In the genomic region with DNA sequence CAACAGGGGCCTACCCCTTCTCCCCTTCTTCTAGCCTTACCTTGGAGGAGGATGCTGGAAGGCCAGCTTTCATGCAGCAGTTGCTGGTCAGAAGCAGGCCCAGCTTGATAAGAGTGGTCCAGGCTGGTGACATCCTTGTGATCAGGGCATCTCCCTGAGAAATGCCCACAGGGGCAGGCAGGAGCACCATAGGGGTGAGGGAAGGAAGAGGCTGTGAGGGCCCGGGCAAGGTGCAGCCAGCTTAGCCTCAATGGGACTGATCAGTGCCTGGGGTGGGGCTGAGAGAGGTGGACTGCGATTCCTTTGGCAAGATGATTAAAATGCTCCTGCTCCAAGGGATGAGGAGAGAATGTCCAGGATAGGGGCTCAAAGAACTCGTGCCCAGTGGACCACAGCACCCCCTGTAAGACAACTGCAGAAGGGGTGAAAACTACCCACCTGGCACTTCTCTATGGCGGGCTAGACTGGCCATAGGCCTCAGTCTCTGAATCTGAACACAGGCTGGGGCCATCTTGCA, we compare ENCODE assay signal across 13 cellular contexts. TPM values are rescaled to one million over a fixed set of nuclear protein-coding genes. Genes with fewer than 3 reads are reported as not detected.
DNase-seq lines count a peak whose midpoint lies in the region; ATAC-seq, FAIRE-seq and TF ChIP-seq lines count a peak whose summit lies in the region.
"Had no signal": no experiment of that assay in that cellular context is flagged by ENCODE, and none has a peak within 500 bp of the region (broad histone marks: within the 10 kb centered on the region; RNA-seq: fewer than 3 reads in every experiment).

No MANE protein-coding gene starts in this region.

- no peaks in the 10 kb centered on the region for H3K27me3 ChIP-seq in ascending aorta

- no peak overlapping the region for H3K4me3 Mint-ChIP-seq in stimulated activated naive CD8-positive, alpha-beta T cell treated with anti-CD3 and anti-CD28 coated beads, Interleukin-15, amount 100 ng/mL, for 72 hours
- H3K4me3 Mint-ChIP-seq in nephron progenitor cell = no peak overlapping the region
- H3K4me3 Mint-ChIP-seq: T-helper 1 cell treated with Interleukin-12 subunit alpha and Interleukin-12 subunit beta and Interleukin-4 antibody, amounts not matched to agents 30 μg/mL and 1 μg/mL, for 36 hours had no signal

- ATAC-seq in stimulated activated naive CD8-positive, alpha-beta T cell treated with anti-CD3 and anti-CD28 coated beads, Interleukin-15, amount 100 ng/mL, for 72 hours = peak; percentile 13
- no peak for ATAC-seq in stimulated activated naive CD8-positive, alpha-beta T cell treated with anti-CD3 and anti-CD28 coated beads, Interleukin-15, Interleukin-2, amounts not matched to agents 100 U/mL and 50 U/mL, for 24 hours
- no peak for ATAC-seq in GM19351 (IDR thresholded peaks at IDR 0.05; ENCODE audit: unreplicated experiment)

- H3K4me3 ChIP-seq in ascending aorta = no peak overlapping the region
- H3K4me3 ChIP-seq: lower lobe of right lung, PC-9 had no signal

- FAIRE-seq in GM12892 (lab: Jason Lieb, UNC) = no peak

- no peaks in the 10 kb centered on the region for H3K9me3 Mint-ChIP-seq in stimulated activated naive CD8-positive, alpha-beta T cell treated with anti-CD3 and anti-CD28 coated beads, Interleukin-15, amount 100 ng/mL, for 72 hours
- peaks cover under 1% of the 10 kb centered on the region for H3K9me3 Mint-ChIP-seq in nephron progenitor cell
- H3K9me3 Mint-ChIP-seq: T-helper 1 cell treated with Interleukin-12 subunit alpha and Interleukin-12 subunit beta and Interleukin-4 antibody, amounts not matched to agents 30 μg/mL and 1 μg/mL, for 36 hours had no signal

- no peak for TF ChIP-seq POLR2A in GM12892 (IDR thresholded peaks at IDR 0.05; ENCODE audit: low read depth, low read length)

- no peaks in the 10 kb centered on the region for H3K27me3 Mint-ChIP-seq in stimulated activated naive CD8-positive, alpha-beta T cell treated with anti-CD3 and anti-CD28 coated beads, Interleukin-15, amount 100 ng/mL, for 72 hours
- peaks cover 4% of the 10 kb centered on the region for H3K27me3 Mint-ChIP-seq in nephron progenitor cell (ENCODE audit: low read depth, poor library complexity)

- peaks cover 42% of the 10 kb centered on the region for H3K4me1 Mint-ChIP-seq in stimulated activated naive CD8-positive, alpha-beta T cell treated with anti-CD3 and anti-CD28 coated beads, Interleukin-15, amount 100 ng/mL, for 72 hours
- H3K4me1 Mint-ChIP-seq in nephron progenitor cell = peaks cover 59% of the 10 kb centered on the region

- peak overlapping the region in 1 of 2 donors; percentile 82 for H3K27ac Mint-ChIP-seq in stimulated activated naive CD8-positive, alpha-beta T cell treated with anti-CD3 and anti-CD28 coated beads, Interleukin-15, amount 100 ng/mL, for 72 hours
- peak overlapping the region; percentile 66 for H3K27ac Mint-ChIP-seq in nephron progenitor cell

- H3K36me3 Mint-ChIP-seq in nephron progenitor cell (ENCODE audit: low read depth) = peaks cover 32% of the 10 kb centered on the region

- H3K4me1 ChIP-seq in ascending aorta = peaks cover 0 to 28% of the 10 kb centered on the region in 2 donors

- no peaks in the 10 kb centered on the region for H3K9me3 ChIP-seq in ascending aorta
- H3K9me3 ChIP-seq: lower lobe of right lung had no signal

- intact Hi-C loops in ascending aorta (cut with DNase I) = no loop called here

- H3K36me3 ChIP-seq in ascending aorta = peaks cover 32 to 54% of the 10 kb centered on the region in 2 donors

- peak overlapping the region; percentile 5 to 17 for H3K27ac ChIP-seq in ascending aorta
- H3K27ac ChIP-seq: HL-60 had no signal

- DNase-seq in stimulated activated naive CD8-positive, alpha-beta T cell treated with anti-CD3 and anti-CD28 coated beads, Interleukin-15, amount 100 ng/mL, for 72 hours = peak in 1 of 2 donors; percentile 25
- DNase-seq in stimulated activated naive CD8-positive, alpha-beta T cell treated with anti-CD3 and anti-CD28 coated beads, Interleukin-15, Interleukin-2, amounts not matched to agents 100 U/mL and 50 U/mL, for 24 hours = no peak
- peak in 1 of 2 donors; percentile 64 for DNase-seq in ascending aorta (ENCODE audit: low spot score in 2 of 2)
- DNase-seq in nephron progenitor cell = no peak
- DNase-seq in GM12892 (ENCODE audit: insufficient read length) = no peak
- no peak for DNase-seq in HuH-7.5 (ENCODE audit: low spot score)
- DNase-seq in germinal center (ENCODE audit: low spot score) = no peak
- DNase-seq: lower lobe of right lung; stimulated activated CD4-positive, alpha-beta T cell treated with anti-CD3 and anti-CD28 coated beads, Interleukin-4, amount 100 ng/mL, for 4 hours had no signal

- no peak for TF ChIP-seq CTCF in ascending aorta (IDR thresholded peaks at IDR 0.05)
- no peak for TF ChIP-seq CTCF in nephron progenitor cell (IDR thresholded peaks at IDR 0.05)

RNA-seq across cellular contexts. Expression of gene GALK1, which starts 9.5 kb away (rescaled TPM):
- 101 TPM for total RNA-seq in ascending aorta
- polyA plus RNA-seq in GM12892 (2012; ENCODE audit: missing spikeins) = 9.4 TPM

RNA-seq across cellular contexts. Expression of gene UNK, which starts 10.1 kb away (rescaled TPM):
- total RNA-seq in ascending aorta = 73.9 TPM
- 26.4 TPM for polyA plus RNA-seq in GM12892 (2012; ENCODE audit: missing spikeins)

RNA-seq across cellular contexts. Expression of gene ITGB4, which starts 53.3 kb away (rescaled TPM):
- total RNA-seq in ascending aorta = 152 TPM
- polyA plus RNA-seq in GM12892 (2012; ENCODE audit: missing spikeins) = 1.1 TPM
